In genomic region chr11:86511086-86511551, GRCh38 we compare ENCODE assay signal across 9 cellular contexts.
DNase-seq lines count a peak whose midpoint lies in the region; ATAC-seq and TF ChIP-seq lines count a peak whose summit lies in the region.
"Had no signal": no experiment of that assay in that cellular context is flagged by ENCODE, and none has a peak within 500 bp of the region (broad histone marks: within the 10 kb centered on the region; RNA-seq: fewer than 3 reads in every experiment).

No MANE protein-coding gene starts in this region.

- peak overlapping the region; percentile 71 for H3K4me2 ChIP-seq in smooth muscle cell

- TF ChIP-seq CTCF in smooth muscle cell (IDR thresholded peaks at IDR 0.05; ENCODE audit: borderline replicate concordance, insufficient read depth, poor library complexity, severe bottlenecking) (no peak), suprapubic skin (IDR thresholded peaks at IDR 0.05) (no peak)

- no peaks in the 10 kb centered on the region for H4K20me1 ChIP-seq in smooth muscle cell (ENCODE audit: low read depth)

- no peaks in the 10 kb centered on the region for H3K79me2 ChIP-seq in smooth muscle cell (ENCODE audit: low read depth)

- H3F3A ChIP-seq in smooth muscle cell (ENCODE audit: low read depth): peaks cover 24% of the 10 kb centered on the region

- WGBS in smooth muscle cell (ENCODE audit: low lambda C conversion rate): 38% methylated on average over 3 of the region's 3 CpGs
- 58% methylated on average over 3 of the region's 3 CpGs for WGBS in suprapubic skin

- in situ Hi-C loops in HAP-1 (cut with MboI; ENCODE audit: low sequenced_read_pairs): no loop called here

- H3K9ac ChIP-seq in smooth muscle cell (ENCODE audit: low read depth): peak overlapping the region; percentile 43

- no peak overlapping the region for H3K4me3 ChIP-seq in smooth muscle cell
- no peak overlapping the region for H3K4me3 ChIP-seq in suprapubic skin
- no peak overlapping the region for H3K4me3 ChIP-seq in HAP-1
- H3K4me3 ChIP-seq: tibial nerve had no signal

- H3K27ac ChIP-seq in smooth muscle cell (ENCODE audit: low read depth): peak overlapping the region; percentile 90
- H3K27ac ChIP-seq in suprapubic skin: no peak overlapping the region

- peak overlapping the region; percentile 42 for H2AFZ ChIP-seq in smooth muscle cell (ENCODE audit: low read depth)

- peaks cover 5% of the 10 kb centered on the region for H3K4me1 ChIP-seq in smooth muscle cell (ENCODE audit: low read depth)
- peaks cover 12% of the 10 kb centered on the region for H3K4me1 ChIP-seq in suprapubic skin
- no peaks in the 10 kb centered on the region for H3K4me1 ChIP-seq in HAP-1

- H3K36me3 ChIP-seq in smooth muscle cell (ENCODE audit: low read depth) (no peaks in the 10 kb centered on the region), suprapubic skin (no peaks in the 10 kb centered on the region), HAP-1 (replicated peaks) (no peaks in the 10 kb centered on the region)

- H3K9me3 ChIP-seq in smooth muscle cell (replicated peaks; ENCODE audit: low read depth) (no peaks in the 10 kb centered on the region), suprapubic skin (no peaks in the 10 kb centered on the region), HAP-1 (no peaks in the 10 kb centered on the region)
- H3K9me3 ChIP-seq: tibial nerve had no signal

- TF ChIP-seq POLR2A in suprapubic skin (IDR thresholded peaks at IDR 0.05): no peak

- no peak for DNase-seq in activated CD4-positive, CD25-positive, alpha-beta regulatory T cell treated with anti-CD3 and anti-CD28 coated beads, Interleukin-2, amount 50 U/mL, for 72 hours
- DNase-seq in astrocyte of the hippocampus (ENCODE audit: low read depth, low spot score) (peak; percentile 20), smooth muscle cell (lab: John Stamatoyannopoulos, UW; ENCODE audit: unreplicated experiment) (no peak), suprapubic skin (ENCODE audit: low spot score in 2 of 2) (no peak), HAP-1 (ENCODE audit: low spot score in 2 of 2) (no peak)

- H3K27me3 ChIP-seq in smooth muscle cell (ENCODE audit: low read depth) (no peaks in the 10 kb centered on the region), suprapubic skin (no peaks in the 10 kb centered on the region), HAP-1 (ENCODE audit: low read depth) (no peaks in the 10 kb centered on the region; the same call in 1 of the 2 replicates)
- H3K27me3 ChIP-seq: tibial nerve had no signal

- peak; percentile 42 to 49 for ATAC-seq in activated CD4-positive, CD25-positive, alpha-beta regulatory T cell treated with anti-CD3 and anti-CD28 coated beads, Interleukin-2, amount 50 U/mL, for 24 hours
- ATAC-seq in HG03159 (IDR thresholded peaks at IDR 0.05; ENCODE audit: unreplicated experiment): peak; percentile 57
- ATAC-seq in HG03196 (IDR thresholded peaks at IDR 0.05; ENCODE audit: unreplicated experiment): no peak

- no peak for TF ChIP-seq EP300 in suprapubic skin (IDR thresholded peaks at IDR 0.05)
